14 cellular contexts compared by ENCODE assay signal in the genomic region with DNA sequence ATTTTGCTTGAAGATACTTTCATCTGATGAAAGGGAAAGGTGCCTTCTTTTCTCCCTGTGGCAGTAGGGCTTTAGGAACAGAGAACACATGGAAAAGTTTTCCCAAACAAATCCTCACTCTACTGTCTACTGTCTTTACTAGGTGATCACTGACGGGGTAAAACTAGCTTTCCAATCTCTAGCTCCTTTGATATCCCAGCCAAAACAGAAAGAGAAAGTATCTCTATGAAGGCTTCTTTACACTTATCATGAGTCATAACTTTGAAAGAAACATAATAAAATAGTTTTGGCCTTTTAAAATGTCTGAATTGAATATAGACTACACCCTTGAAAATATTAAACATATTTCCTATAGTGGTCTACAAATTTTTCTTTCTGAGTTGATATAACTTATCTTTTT.
DNase-seq lines count a peak whose midpoint lies in the region; TF ChIP-seq lines count a peak whose summit lies in the region.
"Had no signal": no experiment of that assay in that cellular context is flagged by ENCODE, and none has a peak within 500 bp of the region (broad histone marks: within the 10 kb centered on the region; RNA-seq: fewer than 3 reads in every experiment).

No MANE protein-coding gene starts in this region.

- intact Hi-C loops in Calu3 (cut with micrococcal nuclease; ENCODE audit: unreplicated experiment), result no loop called here

- H3K27ac Mint-ChIP-seq in Calu3 (ENCODE audit: unreplicated experiment), result peak overlapping the region; percentile 48
- H3K27ac Mint-ChIP-seq: progenitor cell of endocrine pancreas had no signal

- H3K36me3 Mint-ChIP-seq in Calu3 (ENCODE audit: insufficient read depth, unreplicated experiment), result no peaks in the 10 kb centered on the region

- no peaks in the 10 kb centered on the region for H3K9me3 Mint-ChIP-seq in Calu3 (ENCODE audit: low read depth, unreplicated experiment)

- no peaks in the 10 kb centered on the region for H3K27me3 Mint-ChIP-seq in Calu3 (ENCODE audit: unreplicated experiment)
- H3K27me3 Mint-ChIP-seq: progenitor cell of endocrine pancreas had no signal

- CTCF ChIA-PET in Calu3 (lab: Charles Lee), result interaction anchor here (0.6 to 0.7 kb wide), 2 partner anchors 35 to 130 kb away, joined by 3 read pairs; no protein-coding TSS in a partner anchor

- DNase-seq in Calu3 (no peak), M059J (ENCODE audit: low read depth) (peak; percentile 65), astrocyte of the cerebellum (ENCODE audit: low read depth) (peak; percentile 4), kidney tubule cell (ENCODE audit: low spot score) (peak; percentile 2), NCI-H2029 treated with DMSO at 0.1 percent for 48 hours (lab: John Stamatoyannopoulos, UW) (no peak), LoVo (ENCODE audit: low spot score) (no peak), cortex of kidney (lab: John Stamatoyannopoulos, UW) (no peak), AG20443 (ENCODE audit: low spot score) (no peak)
- DNase-seq: hippocampal formation; mesendoderm; NCI-H1930; stimulated activated CD4-positive, alpha-beta T cell treated with anti-CD3 and anti-CD28 coated beads, Interleukin-4, amount 100 ng/mL, for 24 hours had no signal

- no peak overlapping the region for H3K4me3 ChIP-seq in astrocyte of the cerebellum (ENCODE audit: low read depth, low read length)
- H3K4me3 ChIP-seq: HAP-1 had no signal

- no TSS peak for BruUV-seq in Calu3 (replicated peaks; lab: Mats Ljungman, UMichigan)

- TF ChIP-seq CTCF in Calu3 (IDR thresholded peaks at IDR 0.05; ENCODE audit: unreplicated experiment) (no peak), astrocyte of the cerebellum (IDR thresholded peaks at IDR 0.05; ENCODE audit: low read depth, low read length, missing control alignments) (no peak)

- no peak overlapping the region for H3K4me3 Mint-ChIP-seq in Calu3 (ENCODE audit: low read depth, unreplicated experiment)

- in situ Hi-C loops in astrocyte of the cerebellum (cut with HindIII; ENCODE audit: low sequenced_read_pairs), result no loop called here

- peaks cover 10% of the 10 kb centered on the region for H3K4me1 Mint-ChIP-seq in Calu3 (ENCODE audit: low read depth, unreplicated experiment)

Comparison
In these comparisons a context has a peak if more than half of its experiments do, and no peak if none do; other contexts are left out.
1. DNase-seq: peak in M059J (single experiment), astrocyte of the cerebellum (single experiment) and kidney tubule cell (single experiment); none in Calu3 (single experiment), NCI-H2029 treated with DMSO at 0.1 percent for 48 hours (single experiment), LoVo (single experiment), cortex of kidney (single experiment) and AG20443 (single experiment).